Comparison of ENCODE assay signal across 30 cellular contexts in the genomic region with DNA sequence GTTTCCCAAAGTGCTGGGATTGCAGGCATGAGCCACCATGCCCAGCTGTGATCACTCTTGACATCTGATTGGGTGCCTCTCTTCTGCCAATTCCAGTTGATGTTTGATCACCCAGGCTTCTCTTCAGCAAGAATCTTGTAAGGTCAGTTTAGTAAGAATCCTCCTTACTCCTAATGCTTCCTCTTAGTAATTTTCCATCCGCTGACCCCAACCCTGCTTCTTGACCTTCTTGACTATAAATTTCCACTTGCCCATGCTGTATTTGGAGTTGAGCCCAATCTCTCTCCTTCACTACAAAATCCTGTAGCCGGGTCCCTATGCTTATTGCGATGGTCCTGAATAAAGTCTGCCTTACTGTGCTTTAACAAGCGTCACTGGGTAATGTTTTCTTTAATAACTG.
"Had no signal": no experiment of that assay in that cellular context is flagged by ENCODE, and none has a peak within 500 bp of the region (broad histone marks: within the 10 kb centered on the region; RNA-seq: fewer than 3 reads in every experiment).

No MANE protein-coding gene starts in this region.

- H3K36me3 ChIP-seq: adrenal gland, brain microvascular endothelial cell, neural progenitor cell, right atrium auricular region, tibial nerve had no signal

- H3K36me3 Mint-ChIP-seq: activated naive CD4-positive, alpha-beta T cell treated with anti-CD3 and anti-CD28 coated beads, Interleukin-2, amount 50 U/mL, for 72 hours; mesothelial cell of epicardium; naive B cell; stimulated activated naive B cell treated with anti-CD40 and anti-IgM and Interleukin-4, amounts not matched to agents 10 μg/mL and 1 μg/mL and 100 μg/mL, for 72 hours had no signal

- H3K27me3 Mint-ChIP-seq: naive B cell; stimulated activated naive B cell treated with anti-CD40 and anti-IgM and Interleukin-4, amounts not matched to agents 10 μg/mL and 1 μg/mL and 100 μg/mL, for 72 hours had no signal

- H3K9me3 ChIP-seq: adrenal gland, psoas muscle, right atrium auricular region, tibial nerve had no signal

- ATAC-seq: activated CD8-positive, alpha-beta T cell treated with anti-CD3 and anti-CD28 coated beads for 36 hours; activated naive CD4-positive, alpha-beta T cell treated with anti-CD3 and anti-CD28 coated beads, Interleukin-2, amount 50 U/mL, for 72 hours; esophagus mucosa; foreskin keratinocyte; left ventricle myocardium superior; psoas muscle; SK-N-SH treated with all-trans-retinoic acid at 6 μM for 48 hours; stimulated activated naive B cell treated with anti-CD40 and anti-IgM and Interleukin-4, amounts not matched to agents 10 μg/mL and 1 μg/mL and 100 μg/mL, for 72 hours had no signal

- DNase-seq: activated B cell treated with CpG ODN at 0.5 μM for 24 hours; activated CD4-positive, alpha-beta T cell treated with anti-CD3 and anti-CD28 coated beads, Interleukin-2, amount 50 U/mL, for 1 hour; activated CD8-positive, alpha-beta T cell treated with anti-CD3 and anti-CD28 coated beads for 36 hours; activated naive CD4-positive, alpha-beta T cell; activated T-cell treated with anti-CD3 and anti-CD28 coated beads, Interleukin-2, amount 50 U/mL, for 48 hours; brain microvascular endothelial cell; dorsolateral prefrontal cortex; effector memory CD4-positive, alpha-beta T cell; foreskin keratinocyte; left ventricle myocardium superior; mammary epithelial cell; naive B cell; occipital lobe; psoas muscle; stimulated activated CD4-positive, alpha-beta T cell treated with anti-CD3 and anti-CD28 coated beads, Interleukin-1b, Interleukin-23, amount 100 ng/mL, for 48 hours; stimulated activated CD4-positive, alpha-beta T cell treated with anti-CD3 and anti-CD28 coated beads, Interleukin-4, amount 100 ng/mL, for 4 hours; stimulated activated CD8-positive, alpha-beta memory T cell treated with anti-CD3 and anti-CD28 coated beads, Interleukin-4, amount 100 ng/mL, for 48 hours; stimulated activated naive B cell treated with anti-CD40 and anti-IgM and Interleukin-4, amounts not matched to agents 10 μg/mL and 1 μg/mL and 100 μg/mL, for 72 hours; T-helper 2 cell had no signal

- H3K4me1 ChIP-seq: foreskin keratinocyte, parathyroid adenoma, psoas muscle, right atrium auricular region, tibial nerve had no signal

- H3K27me3 ChIP-seq: adrenal gland, brain microvascular endothelial cell, dorsolateral prefrontal cortex, foreskin keratinocyte, neural progenitor cell, right atrium auricular region, tibial nerve had no signal

- H3K4me2 ChIP-seq: neural progenitor cell, smooth muscle cell had no signal

- H3K4me3 ChIP-seq: adrenal gland, coronary artery, dorsolateral prefrontal cortex, neural progenitor cell, psoas muscle, right atrium auricular region, smooth muscle cell, tibial nerve had no signal

- H3K4me3 Mint-ChIP-seq: activated B cell treated with CpG ODN at 0.5 μM for 24 hours; activated CD8-positive, alpha-beta T cell treated with anti-CD3 and anti-CD28 coated beads for 36 hours; mesothelial cell of epicardium; naive B cell; neural progenitor cell; stimulated activated naive B cell treated with anti-CD40 and anti-IgM and Interleukin-4, amounts not matched to agents 10 μg/mL and 1 μg/mL and 100 μg/mL, for 72 hours had no signal

- H3K9me3 Mint-ChIP-seq: activated CD8-positive, alpha-beta T cell treated with anti-CD3 and anti-CD28 coated beads for 36 hours; neural progenitor cell; stimulated activated naive B cell treated with anti-CD40 and anti-IgM and Interleukin-4, amounts not matched to agents 10 μg/mL and 1 μg/mL and 100 μg/mL, for 72 hours had no signal

- H3K9ac ChIP-seq: neural progenitor cell, parathyroid adenoma had no signal

- H3K27ac ChIP-seq: adrenal gland, brain microvascular endothelial cell, coronary artery, foreskin keratinocyte, neural progenitor cell, parathyroid adenoma, psoas muscle, right atrium auricular region, tibial nerve had no signal

- H2AFZ ChIP-seq: neural progenitor cell, parathyroid adenoma had no signal

- H3K27ac Mint-ChIP-seq: activated B cell treated with CpG ODN at 0.5 μM for 24 hours; activated CD8-positive, alpha-beta T cell treated with anti-CD3 and anti-CD28 coated beads for 36 hours; mesothelial cell of epicardium; naive B cell; neural progenitor cell; stimulated activated naive B cell treated with anti-CD40 and anti-IgM and Interleukin-4, amounts not matched to agents 10 μg/mL and 1 μg/mL and 100 μg/mL, for 72 hours had no signal
